Comparison of ENCODE assay signal across 1 cellular context in genomic region chr1:18901147-18901951, GRCh38.
TF ChIP-seq lines count a peak whose summit lies in the region.

No MANE protein-coding gene starts in this region.

TF ChIP-seq in HepG2, 621 proteins besides CTCF, POLR2A, EP300 and RAD21 (continued from another document and continues in another):
- no peak for TF ChIP-seq CBX1 (IDR thresholded peaks at IDR 0.05; ENCODE audit: low read depth)
- TF ChIP-seq THAP11 (CRISPR knock-in tag; IDR thresholded peaks at IDR 0.05), result no peak; the same call in 1 of the 2 replicates
- TF ChIP-seq ZFY (CRISPR knock-in tag; IDR thresholded peaks at IDR 0.05), result peak; percentile 39; the same call in 1 of the 2 replicates
- peak; percentile 72 for TF ChIP-seq ZNF768 (CRISPR knock-in tag; IDR thresholded peaks at IDR 0.05)
- TF ChIP-seq NONO (IDR thresholded peaks at IDR 0.05), result no peak
- peak; percentile 90 for TF ChIP-seq NONO (CRISPR knock-in tag; conservative IDR thresholded peaks at IDR 0.05)
- no peak; the same call in 1 of the 2 replicates for TF ChIP-seq IKZF5 (CRISPR knock-in tag; IDR thresholded peaks at IDR 0.05)
- no peak for TF ChIP-seq ZFP36L2 (CRISPR knock-in tag; IDR thresholded peaks at IDR 0.05)
- no peak for TF ChIP-seq ARNT2 (CRISPR knock-in tag; IDR thresholded peaks at IDR 0.05; ENCODE audit: low read depth)
- TF ChIP-seq MAF1 (CRISPR knock-in tag; IDR thresholded peaks at IDR 0.05; ENCODE audit: borderline replicate concordance), result no peak
- TF ChIP-seq ZNF841 (CRISPR knock-in tag; IDR thresholded peaks at IDR 0.05; ENCODE audit: borderline replicate concordance), result no peak
- peak; percentile 58 for TF ChIP-seq ZBTB43 (CRISPR knock-in tag; conservative IDR thresholded peaks at IDR 0.05)
- TF ChIP-seq ZNF816 (CRISPR knock-in tag; IDR thresholded peaks at IDR 0.05; ENCODE audit: borderline replicate concordance), result peak; percentile 64; the same call in 1 of the 2 replicates
- TF ChIP-seq ELF4 (CRISPR knock-in tag; IDR thresholded peaks at IDR 0.05; ENCODE audit: borderline replicate concordance), result no peak; the same call in 1 of the 2 replicates
- TF ChIP-seq CBX5 (CRISPR knock-in tag; IDR thresholded peaks at IDR 0.05; ENCODE audit: borderline replicate concordance), result peak; percentile 92; the same call in 1 of the 2 replicates
- TF ChIP-seq NCOA2 (CRISPR knock-in tag; IDR thresholded peaks at IDR 0.05), result peak; percentile 86
- 0 out of 2 replicates have a peak, but pooled peaks have one; percentile 45 for TF ChIP-seq ZNF430 (CRISPR knock-in tag; IDR thresholded peaks at IDR 0.05)
- TF ChIP-seq RXRB (CRISPR knock-in tag; IDR thresholded peaks at IDR 0.05; ENCODE audit: borderline replicate concordance), result peak; percentile 90
- peak; percentile 56; the same call in 1 of the 2 replicates for TF ChIP-seq KMT2B (CRISPR knock-in tag; IDR thresholded peaks at IDR 0.05)
- TF ChIP-seq GATAD2A (CRISPR knock-in tag; IDR thresholded peaks at IDR 0.05), result peak; percentile 93
- TF ChIP-seq, protein P1, sequence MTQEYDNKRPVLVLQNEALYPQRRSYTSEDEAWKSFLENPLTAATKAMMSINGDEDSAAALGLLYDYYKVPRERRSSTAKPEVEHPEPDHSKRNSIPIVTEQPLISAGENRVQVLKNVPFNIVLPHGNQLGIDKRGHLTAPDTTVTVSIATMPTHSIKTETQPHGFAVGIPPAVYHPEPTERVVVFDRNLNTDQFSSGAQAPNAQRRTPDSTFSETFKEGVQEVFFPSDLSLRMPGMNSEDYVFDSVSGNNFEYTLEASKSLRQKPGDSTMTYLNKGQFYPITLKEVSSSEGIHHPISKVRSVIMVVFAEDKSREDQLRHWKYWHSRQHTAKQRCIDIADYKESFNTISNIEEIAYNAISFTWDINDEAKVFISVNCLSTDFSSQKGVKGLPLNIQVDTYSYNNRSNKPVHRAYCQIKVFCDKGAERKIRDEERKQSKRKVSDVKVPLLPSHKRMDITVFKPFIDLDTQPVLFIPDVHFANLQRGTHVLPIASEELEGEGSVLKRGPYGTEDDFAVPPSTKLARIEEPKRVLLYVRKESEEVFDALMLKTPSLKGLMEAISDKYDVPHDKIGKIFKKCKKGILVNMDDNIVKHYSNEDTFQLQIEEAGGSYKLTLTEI (CRISPR knock-in tag; conservative IDR thresholded peaks at IDR 0.05), result no peak
- peak; percentile 29; the same call in 1 of the 2 replicates for TF ChIP-seq NFYC (CRISPR knock-in tag; IDR thresholded peaks at IDR 0.05)
- TF ChIP-seq THAP8 (CRISPR knock-in tag; IDR thresholded peaks at IDR 0.05; ENCODE audit: borderline replicate concordance), result no peak
- no peak for TF ChIP-seq KLF15 (CRISPR knock-in tag; IDR thresholded peaks at IDR 0.05; ENCODE audit: borderline replicate concordance)
- TF ChIP-seq ZSCAN31 (CRISPR knock-in tag; IDR thresholded peaks at IDR 0.05; ENCODE audit: low read depth), result peak; percentile 56; the same call in 1 of the 2 replicates
- TF ChIP-seq ATF3 (CRISPR knock-in tag; IDR thresholded peaks at IDR 0.05), result peak; percentile 39; the same call in 1 of the 2 replicates
- peak; percentile 95 for TF ChIP-seq HDAC1 (CRISPR knock-in tag; IDR thresholded peaks at IDR 0.05)
- no peak for TF ChIP-seq GMEB1 (CRISPR knock-in tag; IDR thresholded peaks at IDR 0.05; ENCODE audit: borderline replicate concordance)
- TF ChIP-seq EZH2 (conservative IDR thresholded peaks at IDR 0.05; ENCODE audit: low read depth, low read length), result no peak
- peak; percentile 79 for TF ChIP-seq FOSL2 (CRISPR knock-in tag; IDR thresholded peaks at IDR 0.05)
- TF ChIP-seq SP140L (CRISPR knock-in tag; IDR thresholded peaks at IDR 0.05; ENCODE audit: borderline replicate concordance), result no peak
- peak; percentile 31; the same call in 1 of the 2 replicates for TF ChIP-seq CHD2 (IDR thresholded peaks at IDR 0.05; ENCODE audit: low read depth, low read length)
- no peak for TF ChIP-seq FOSL1 (CRISPR knock-in tag; IDR thresholded peaks at IDR 0.05; ENCODE audit: borderline replicate concordance)
- TF ChIP-seq, protein P2, sequence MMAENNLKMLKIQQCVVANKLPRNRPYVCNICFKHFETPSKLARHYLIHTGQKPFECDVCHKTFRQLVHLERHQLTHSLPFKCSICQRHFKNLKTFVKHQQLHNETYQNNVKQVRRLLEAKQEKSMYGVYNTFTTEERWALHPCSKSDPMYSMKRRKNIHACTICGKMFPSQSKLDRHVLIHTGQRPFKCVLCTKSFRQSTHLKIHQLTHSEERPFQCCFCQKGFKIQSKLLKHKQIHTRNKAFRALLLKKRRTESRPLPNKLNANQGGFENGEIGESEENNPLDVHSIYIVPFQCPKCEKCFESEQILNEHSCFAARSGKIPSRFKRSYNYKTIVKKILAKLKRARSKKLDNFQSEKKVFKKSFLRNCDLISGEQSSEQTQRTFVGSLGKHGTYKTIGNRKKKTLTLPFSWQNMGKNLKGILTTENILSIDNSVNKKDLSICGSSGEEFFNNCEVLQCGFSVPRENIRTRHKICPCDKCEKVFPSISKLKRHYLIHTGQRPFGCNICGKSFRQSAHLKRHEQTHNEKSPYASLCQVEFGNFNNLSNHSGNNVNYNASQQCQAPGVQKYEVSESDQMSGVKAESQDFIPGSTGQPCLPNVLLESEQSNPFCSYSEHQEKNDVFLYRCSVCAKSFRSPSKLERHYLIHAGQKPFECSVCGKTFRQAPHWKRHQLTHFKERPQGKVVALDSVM (CRISPR knock-in tag; IDR thresholded peaks at IDR 0.05), result no peak
- no peak for TF ChIP-seq SIN3B (IDR thresholded peaks at IDR 0.05; ENCODE audit: low read length)
- peak; percentile 87 for TF ChIP-seq FOXA3 (CRISPR knock-in tag; IDR thresholded peaks at IDR 0.05)
- TF ChIP-seq ZFP36L1 (CRISPR knock-in tag; IDR thresholded peaks at IDR 0.05), result no peak
- TF ChIP-seq ESRRA (CRISPR knock-in tag; IDR thresholded peaks at IDR 0.05; ENCODE audit: low read depth), result peak; percentile 72; the same call in 1 of the 2 replicates
- TF ChIP-seq FIP1L1 (IDR thresholded peaks at IDR 0.05; ENCODE audit: borderline replicate concordance, insufficient read depth, low read depth, low read length), result 0 out of 2 replicates have a peak, but pooled peaks have one; percentile 47
- TF ChIP-seq SSRP1 (CRISPR knock-in tag; IDR thresholded peaks at IDR 0.05), result 0 out of 2 replicates have a peak, but pooled peaks have one; percentile 67
- peak; percentile 98 for TF ChIP-seq ZBTB7B (CRISPR knock-in tag; IDR thresholded peaks at IDR 0.05)
- TF ChIP-seq, protein P3, sequence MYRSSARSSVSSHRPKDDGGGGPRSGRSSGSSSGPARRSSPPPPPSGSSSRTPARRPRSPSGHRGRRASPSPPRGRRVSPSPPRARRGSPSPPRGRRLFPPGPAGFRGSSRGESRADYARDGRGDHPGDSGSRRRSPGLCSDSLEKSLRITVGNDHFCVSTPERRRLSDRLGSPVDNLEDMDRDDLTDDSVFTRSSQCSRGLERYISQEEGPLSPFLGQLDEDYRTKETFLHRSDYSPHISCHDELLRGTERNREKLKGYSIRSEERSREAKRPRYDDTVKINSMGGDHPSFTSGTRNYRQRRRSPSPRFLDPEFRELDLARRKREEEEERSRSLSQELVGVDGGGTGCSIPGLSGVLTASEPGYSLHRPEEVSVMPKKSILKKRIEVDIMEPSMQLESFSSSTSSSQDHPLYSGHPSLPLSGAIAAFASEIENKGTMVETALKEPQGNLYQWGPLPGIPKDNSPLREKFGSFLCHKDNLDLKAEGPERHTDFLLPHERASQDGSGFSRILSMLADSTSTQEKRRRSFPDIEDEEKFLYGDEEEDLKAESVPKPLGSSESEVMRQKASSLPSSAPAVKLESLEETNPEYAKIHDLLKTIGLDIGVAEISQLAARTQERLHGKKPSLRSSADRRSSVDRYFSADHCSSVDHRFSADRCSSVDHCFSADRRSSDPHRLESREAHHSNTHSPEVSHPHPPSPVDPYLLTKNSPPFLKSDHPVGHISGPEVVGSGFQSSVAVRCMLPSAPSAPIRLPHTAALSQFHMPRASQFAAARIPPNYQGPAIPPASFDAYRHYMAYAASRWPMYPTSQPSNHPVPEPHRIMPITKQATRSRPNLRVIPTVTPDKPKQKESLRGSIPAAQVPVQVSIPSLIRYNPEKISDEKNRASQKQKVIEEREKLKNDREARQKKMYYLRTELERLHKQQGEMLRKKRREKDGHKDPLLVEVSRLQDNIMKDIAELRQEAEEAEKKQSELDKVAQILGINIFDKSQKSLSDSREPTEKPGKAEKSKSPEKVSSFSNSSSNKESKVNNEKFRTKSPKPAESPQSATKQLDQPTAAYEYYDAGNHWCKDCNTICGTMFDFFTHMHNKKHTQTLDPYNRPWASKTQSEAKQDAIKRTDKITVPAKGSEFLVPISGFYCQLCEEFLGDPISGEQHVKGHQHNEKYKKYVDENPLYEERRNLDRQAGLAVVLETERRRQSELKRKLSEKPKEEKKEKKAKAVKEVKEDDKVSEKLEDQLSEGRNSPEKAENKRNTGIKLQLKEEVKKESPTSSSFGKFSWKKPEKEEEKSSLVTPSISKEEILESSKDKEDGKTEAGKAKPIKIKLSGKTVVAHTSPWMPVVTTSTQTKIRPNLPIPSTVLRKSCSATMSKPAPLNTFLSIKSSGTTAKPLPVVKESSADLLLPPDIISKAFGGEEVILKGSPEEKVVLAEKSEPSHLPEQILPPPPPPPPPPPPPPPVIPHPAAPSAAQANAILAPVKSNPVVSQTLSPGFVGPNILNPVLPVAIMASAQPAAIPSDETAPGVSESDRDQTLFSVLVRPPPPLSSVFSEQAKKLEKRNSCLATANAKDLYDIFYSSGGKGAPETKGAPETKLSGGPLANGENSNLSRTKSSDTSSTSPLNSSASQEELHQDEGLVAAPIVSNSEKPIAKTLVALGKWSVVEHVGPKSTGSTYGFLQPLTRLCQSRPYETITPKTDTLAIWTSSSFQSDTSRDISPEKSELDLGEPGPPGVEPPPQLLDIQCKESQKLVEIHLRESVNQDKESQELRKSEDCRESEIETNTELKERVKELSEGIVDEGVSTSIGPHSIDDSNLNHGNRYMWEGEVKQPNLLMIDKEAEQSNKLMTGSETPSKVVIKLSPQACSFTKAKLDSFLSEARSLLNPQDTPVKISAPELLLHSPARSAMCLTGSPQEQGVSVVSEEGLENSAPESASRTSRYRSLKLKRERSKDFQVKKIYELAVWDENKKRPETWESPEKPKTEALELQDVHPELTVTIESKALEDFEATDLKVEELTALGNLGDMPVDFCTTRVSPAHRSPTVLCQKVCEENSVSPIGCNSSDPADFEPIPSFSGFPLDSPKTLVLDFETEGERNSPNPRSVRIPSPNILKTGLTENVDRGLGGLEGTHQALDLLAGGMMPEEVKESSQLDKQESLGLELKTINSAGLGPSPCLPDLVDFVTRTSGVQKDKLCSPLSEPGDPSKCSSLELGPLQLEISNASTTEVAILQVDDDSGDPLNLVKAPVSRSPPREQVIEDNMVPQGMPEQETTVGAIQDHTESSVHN (CRISPR knock-in tag; IDR thresholded peaks at IDR 0.05), result no peak
- TF ChIP-seq MBD4 (IDR thresholded peaks at IDR 0.05; ENCODE audit: borderline replicate concordance, low read length), result no peak
- no peak for TF ChIP-seq NFE2L1 (CRISPR knock-in tag; IDR thresholded peaks at IDR 0.05; ENCODE audit: borderline replicate concordance)
- no peak for TF ChIP-seq SMC3 (IDR thresholded peaks at IDR 0.05; ENCODE audit: low read length)
- TF ChIP-seq HNRNPLL (IDR thresholded peaks at IDR 0.05; ENCODE audit: low read depth, low read length, poor library complexity, severe bottlenecking), result no peak
- no peak for TF ChIP-seq LCORL (IDR thresholded peaks at IDR 0.05)
- peak; percentile 87 for TF ChIP-seq LCORL (CRISPR knock-in tag; IDR thresholded peaks at IDR 0.05)
- TF ChIP-seq, protein P4, sequence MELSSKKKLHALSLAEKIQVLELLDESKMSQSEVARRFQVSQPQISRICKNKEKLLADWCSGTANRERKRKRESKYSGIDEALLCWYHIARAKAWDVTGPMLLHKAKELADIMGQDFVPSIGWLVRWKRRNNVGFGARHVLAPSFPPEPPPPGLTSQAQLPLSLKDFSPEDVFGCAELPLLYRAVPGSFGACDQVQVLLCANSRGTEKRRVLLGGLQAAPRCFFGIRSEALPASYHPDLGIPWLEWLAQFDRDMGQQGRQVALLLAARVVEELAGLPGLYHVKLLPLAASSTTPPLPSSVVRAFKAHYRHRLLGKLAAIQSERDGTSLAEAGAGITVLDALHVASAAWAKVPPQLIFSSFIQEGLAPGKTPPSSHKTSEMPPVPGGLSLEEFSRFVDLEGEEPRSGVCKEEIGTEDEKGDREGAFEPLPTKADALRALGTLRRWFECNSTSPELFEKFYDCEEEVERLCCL (CRISPR knock-in tag; IDR thresholded peaks at IDR 0.05; ENCODE audit: borderline replicate concordance), result no peak
